Comparison of ENCODE assay signal across 1 cellular context in genomic region chr16:84612686-84613085, GRCh38.
TF ChIP-seq lines count a peak whose summit lies in the region.

No MANE protein-coding gene starts in this region.

TF ChIP-seq in SK-N-SH, 30 proteins besides CTCF, POLR2A, EP300 and RAD21:
- TF ChIP-seq FOXJ3 (CRISPR knock-in tag; IDR thresholded peaks at IDR 0.05): no peak
